31 cellular contexts compared by ENCODE assay signal in the genomic region with DNA sequence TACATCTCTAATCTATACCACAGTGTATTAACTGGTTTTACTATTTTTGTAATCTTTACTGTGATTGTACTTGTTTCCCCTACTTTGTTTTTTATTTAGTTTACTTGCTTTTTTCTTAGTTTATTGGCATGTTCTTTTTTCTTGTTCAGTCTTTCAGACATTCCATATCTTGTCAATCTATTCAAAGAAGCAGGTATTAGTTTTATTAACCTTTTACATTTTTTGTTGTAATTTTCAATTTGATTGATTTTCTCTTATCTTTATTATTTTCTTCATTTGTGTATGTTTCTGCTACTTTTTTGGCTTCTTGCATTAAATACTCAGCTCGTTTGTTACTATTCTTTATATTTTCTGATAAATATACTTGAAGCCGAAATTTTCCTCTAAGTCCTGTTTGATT. TPM values are rescaled to one million over a fixed set of nuclear protein-coding genes. Genes with fewer than 3 reads are reported as not detected.
"Had no signal": no experiment of that assay in that cellular context is flagged by ENCODE, and none has a peak within 500 bp of the region (broad histone marks: within the 10 kb centered on the region; RNA-seq: fewer than 3 reads in every experiment).

No MANE protein-coding gene starts in this region.

- FAIRE-seq: urothelium cell line had no signal

- H3K27me3 ChIP-seq: testis, thyroid gland, upper lobe of left lung, vagina had no signal

- H3K36me3 ChIP-seq: stomach, suprapubic skin, thoracic aorta, thyroid gland, tibial artery, tibial nerve, transverse colon, upper lobe of left lung, upper lobe of right lung, uterus, vagina had no signal

- H3K9me3 ChIP-seq: suprapubic skin, testis, thyroid gland had no signal

- H3K4me3 ChIP-seq: stomach, suprapubic skin, testis, thoracic aorta, thyroid gland, tibial artery, tibial nerve, transverse colon, upper lobe of left lung, upper lobe of right lung, uterus, vagina had no signal

- H3K27ac ChIP-seq: stomach, suprapubic skin, testis, thoracic aorta, thyroid gland, tibial artery, tibial nerve, transverse colon, upper lobe of left lung, upper lobe of right lung, uterus, vagina had no signal

- ATAC-seq: stimulated activated effector memory CD8-positive, alpha-beta T cell treated with anti-CD3 and anti-CD28 coated beads, Interleukin-12 subunit alpha, Interleukin-12 subunit beta, amount 100 ng/mL, for 72 hours; stimulated activated memory B cell treated with anti-CD40 and anti-IgM and Interleukin-4, amounts not matched to agents 10 μg/mL and 1 μg/mL and 100 μg/mL, for 72 hours; stimulated activated naive B cell treated with anti-CD40 and anti-IgM and Interleukin-4, amounts not matched to agents 10 μg/mL and 1 μg/mL and 100 μg/mL, for 72 hours; stimulated activated naive CD8-positive, alpha-beta T cell treated with anti-CD3 and anti-CD28 coated beads, Interleukin-15, amount 100 ng/mL, for 72 hours; stimulated activated naive CD8-positive, alpha-beta T cell treated with anti-CD3 and anti-CD28 coated beads, Interleukin-15, Interleukin-2, amounts not matched to agents 100 U/mL and 50 U/mL, for 24 hours; upper lobe of right lung had no signal

- H3K4me1 ChIP-seq: stomach, suprapubic skin, testis, thyroid gland, tibial artery, tibial nerve, transverse colon, upper lobe of left lung, upper lobe of right lung, uterus, vagina had no signal

- DNase-seq: stimulated activated CD4-positive, alpha-beta T cell treated with anti-CD3 and anti-CD28 coated beads, Interleukin-2, amount 100 ng/mL, for 48 hours; stimulated activated CD4-positive, alpha-beta T cell treated with anti-CD3 and anti-CD28 coated beads, Interleukin-4, amount 100 ng/mL, for 1 hour; stimulated activated CD4-positive, alpha-beta T cell treated with anti-CD3 and anti-CD28 coated beads, Interleukin-4, amount 100 ng/mL, for 24 hours; stimulated activated CD4-positive, alpha-beta T cell treated with anti-CD3 and anti-CD28 coated beads, Interleukin-4, amount 100 ng/mL, for 4 hours; stimulated activated CD8-positive, alpha-beta memory T cell treated with anti-CD3 and anti-CD28 coated beads, Interleukin-4, amount 100 ng/mL, for 48 hours; stimulated activated naive B cell treated with anti-CD40 and anti-IgM and Interleukin-4, amounts not matched to agents 10 μg/mL and 1 μg/mL and 100 μg/mL, for 72 hours; stimulated activated naive CD4-positive, alpha-beta T cell; stimulated activated naive CD4-positive, alpha-beta T cell treated with Interleukin-2 at 50 U/mL for 16 hours; stimulated activated naive CD8-positive, alpha-beta T cell treated with anti-CD3 and anti-CD28 coated beads, Interleukin-15, amount 100 ng/mL, for 72 hours; stimulated activated naive CD8-positive, alpha-beta T cell treated with anti-CD3 and anti-CD28 coated beads, Interleukin-15, Interleukin-2, amounts not matched to agents 100 U/mL and 50 U/mL, for 24 hours; stomach; substantia nigra; testis; thyroid gland; tibial artery; transverse colon; trophoblast cell; upper lobe of left lung; upper lobe of right lung; uterus had no signal

RNA-seq across cellular contexts. Expression of gene TLX1, which starts 41.6 kb away (rescaled TPM):
- total RNA-seq: subcutaneous adipose tissue, suprapubic skin, temporal lobe, thoracic aorta, thyroid gland, tibial nerve, upper lobe of left lung, upper lobe of right lung, ureter, urinary bladder, uterus, vagina had no signal
- polyA plus RNA-seq: stomach, urinary bladder had no signal

RNA-seq across cellular contexts. Expression of gene LBX1, which starts 56.5 kb away (rescaled TPM):
- total RNA-seq: stomach, subcutaneous adipose tissue, suprapubic skin, temporal lobe, thoracic aorta, thyroid gland, transverse colon, upper lobe of right lung, ureter, urinary bladder, uterus, vagina had no signal
- polyA plus RNA-seq: stomach, urinary bladder had no signal
